20 cellular contexts compared by ENCODE assay signal in the genomic region with DNA sequence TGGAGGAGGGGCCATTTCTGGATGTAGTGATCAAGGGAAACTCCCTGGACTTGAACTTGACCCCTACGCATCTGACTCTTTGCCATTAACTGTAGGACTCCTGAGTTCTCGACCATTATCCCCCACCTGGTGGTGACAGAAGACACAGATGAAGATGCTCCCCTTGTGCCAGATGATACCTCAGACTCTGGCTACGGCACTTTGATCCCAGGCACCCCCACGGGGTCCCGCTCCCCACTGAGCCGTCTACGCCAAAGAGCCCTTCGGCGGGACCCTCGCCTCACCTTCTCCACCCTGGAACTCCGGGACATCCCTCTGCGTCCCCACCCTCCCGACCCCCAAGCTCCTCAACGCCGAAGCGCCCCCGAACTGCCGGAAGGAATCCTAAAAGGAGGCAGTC. TPM values are rescaled to one million over a fixed set of nuclear protein-coding genes. Genes with fewer than 3 reads are reported as not detected.
A peak's percentile ranks its signal among the peaks of the same experiment; 100 is the strongest.
DNase-seq lines count a peak whose midpoint lies in the region; ATAC-seq and TF ChIP-seq lines count a peak whose summit lies in the region.
"Had no signal": no experiment of that assay in that cellular context is flagged by ENCODE, and none has a peak within 500 bp of the region (broad histone marks: within the 10 kb centered on the region; RNA-seq: fewer than 3 reads in every experiment).

No MANE protein-coding gene starts in this region.

- H3K4me3 ChIP-seq in ACC112 (ENCODE audit: low read depth, low read length) (no peak overlapping the region), Peyer's patch (no peak overlapping the region), right cardiac atrium (ENCODE audit: low read length) (no peak overlapping the region), gastrocnemius medialis (no peak overlapping the region)

- H3K4me1 ChIP-seq in ACC112 (ENCODE audit: control insufficient read depth, insufficient read depth, low read length, unreplicated experiment), result peaks cover 63% of the 10 kb centered on the region
- peaks cover 0 to 56% (median 15%) of the 10 kb centered on the region in 4 donors for H3K4me1 ChIP-seq in Peyer's patch
- H3K4me1 ChIP-seq in right cardiac atrium (ENCODE audit: control insufficient read depth, insufficient read depth, low read length), result peaks cover 14% of the 10 kb centered on the region
- H3K4me1 ChIP-seq in gastrocnemius medialis, result peaks cover 54 to 56% of the 10 kb centered on the region in 2 donors

- H2AFZ ChIP-seq in ACC112 (ENCODE audit: low read length, unreplicated experiment), result no peak overlapping the region

- no peak for DNase-seq in Peyer's patch
- DNase-seq in right cardiac atrium, result peak in 2 of 3 donors; percentile 64 to 66
- DNase-seq in gastrocnemius medialis, result peak in 1 of 2 donors; percentile 11
- no peak for DNase-seq in NCI-H128 (lab: John Stamatoyannopoulos, UW; ENCODE audit: unreplicated experiment)
- no peak for DNase-seq in NCI-H1092 (lab: John Stamatoyannopoulos, UW)
- DNase-seq: activated CD4-positive, alpha-beta T cell treated with anti-CD3 and anti-CD28 coated beads, Interleukin-2, amount 50 U/mL, for 1 hour; C1 segment of cervical spinal cord; effector CD8-positive, alpha-beta T cell; GOT3; islet precursor cell; Kasumi-1; NCI-H2029; NCI-H748 treated with DMSO at 0.1 percent for 48 hours; SHP77; small intestine; trophoblast cell had no signal

- H3K79me2 ChIP-seq in ACC112 (ENCODE audit: control insufficient read depth, insufficient read depth, low read length, unreplicated experiment), result peaks cover 25% of the 10 kb centered on the region

- WGBS in right cardiac atrium, result 70% methylated on average over 18 of the region's 18 CpGs

- peak overlapping the region; percentile 39; the same call in 1 of the 2 replicates for H3K27ac ChIP-seq in ACC112 (ENCODE audit: low read depth, low read length)
- H3K27ac ChIP-seq in Peyer's patch, result peak overlapping the region; percentile 20 to 68 (median 43)
- no peak overlapping the region for H3K27ac ChIP-seq in right cardiac atrium (ENCODE audit: low read length)
- H3K27ac ChIP-seq in gastrocnemius medialis, result peak overlapping the region; percentile 28 to 82 (median 66)

- H3K27me3 ChIP-seq in ACC112 (ENCODE audit: insufficient read depth, low read length) (no peaks in the 10 kb centered on the region), Peyer's patch (no peaks in the 10 kb centered on the region), right cardiac atrium (ENCODE audit: control insufficient read depth, insufficient read depth) (no peaks in the 10 kb centered on the region), gastrocnemius medialis (no peaks in the 10 kb centered on the region)

- ATAC-seq in right cardiac atrium (no peak), gastrocnemius medialis (no peak), HG03439 (IDR thresholded peaks at IDR 0.05; ENCODE audit: unreplicated experiment) (no peak), HG03045 (IDR thresholded peaks at IDR 0.05; ENCODE audit: unreplicated experiment) (no peak)

- in situ Hi-C loops in gastrocnemius medialis (cut with MboI; ENCODE audit: low sequenced_read_pairs in 4 of 4), result loop anchor here in 2 of 4 donors (10.0 to 25.0 kb wide), 3 partner anchors 58 to 138 kb away; a partner anchor contains a TSS

- no peak for TF ChIP-seq POLR2A in Peyer's patch (IDR thresholded peaks at IDR 0.05)
- TF ChIP-seq POLR2A in gastrocnemius medialis (IDR thresholded peaks at IDR 0.05), result no peak

- H3K9me3 ChIP-seq in Peyer's patch (no peaks in the 10 kb centered on the region), right cardiac atrium (ENCODE audit: control insufficient read depth, low read length) (no peaks in the 10 kb centered on the region), gastrocnemius medialis (no peaks in the 10 kb centered on the region)

- intact Hi-C loops in right cardiac atrium (cut with DNase I), result loop anchor here in 3 of 4 donors (5.0 to 10.0 kb wide), 3 partner anchors 138 to 210 kb away; no protein-coding TSS in a partner anchor
- intact Hi-C loops in gastrocnemius medialis (cut with DNase I; ENCODE audit: low total_unique reads), result loop anchor here (2.0 kb wide), 1 partner anchor 138 kb away; no protein-coding TSS in a partner anchor

- TF ChIP-seq CTCF in Peyer's patch (IDR thresholded peaks at IDR 0.05), result no peak
- TF ChIP-seq CTCF in gastrocnemius medialis (IDR thresholded peaks at IDR 0.05 in 4 of 5, conservative IDR thresholded peaks at IDR 0.05 in 1 of 5), result no peak

- H3K36me3 ChIP-seq in ACC112 (ENCODE audit: insufficient read depth, low read length) (peaks cover 40% of the 10 kb centered on the region), Peyer's patch (peaks cover 0 to 58% (median 4%) of the 10 kb centered on the region in 3 donors), gastrocnemius medialis (peaks cover 0 to 49% of the 10 kb centered on the region in 2 donors)

RNA-seq across cellular contexts. Expression of a gene that starts 14.7 kb away (rescaled TPM):
- total RNA-seq in Peyer's patch (100 to 1,000 TPM in 3 of 4 donors, 10 to 100 TPM in 1; 90.8 to 547 (median 393) TPM), right cardiac atrium (100 to 1,000 TPM in 1 of 4 donors, 10 to 100 TPM in 3; 65.6 to 103 (median 75.9) TPM), gastrocnemius medialis (100 to 1,000 TPM; 103 to 220 (median 193) TPM)
- 41.3 TPM for polyA plus RNA-seq in right cardiac atrium

RNA-seq across cellular contexts. Expression of a gene that starts 16.7 kb away (rescaled TPM):
- 100 to 1,000 TPM; 145 to 543 (median 176) TPM for total RNA-seq in Peyer's patch
- under 1 TPM in 1 of 4 donors, not detected in 3; 0.64 TPM for total RNA-seq in right cardiac atrium
- polyA plus RNA-seq in right cardiac atrium, result 1.5 TPM
- total RNA-seq in gastrocnemius medialis, result under 1 TPM in 1 of 4 donors, not detected in 3; 0.29 TPM
- total RNA-seq: myocyte had no signal

RNA-seq across cellular contexts. Expression of a gene that starts 48.2 kb away (rescaled TPM):
- total RNA-seq in Peyer's patch (100 to 1,000 TPM in 3 of 4 donors, 10 to 100 TPM in 1; 93.3 to 275 (median 143) TPM), right cardiac atrium (under 1 TPM; 0.08 to 0.80 (median 0.50) TPM), gastrocnemius medialis (1 to 10 TPM in 1 of 4 donors, under 1 TPM in 2, not detected in 1; 0.20 to 2.0 (median 0.38) TPM)
- 0.23 TPM for polyA plus RNA-seq in right cardiac atrium

RNA-seq across cellular contexts. Expression of a gene that starts 56.8 kb away (rescaled TPM):
- total RNA-seq in Peyer's patch, result 100 to 1,000 TPM; 113 to 313 (median 294) TPM
- 10 to 100 TPM; 37.6 to 54.2 (median 40.3) TPM for total RNA-seq in right cardiac atrium
- 30.8 TPM for polyA plus RNA-seq in right cardiac atrium
- 10 to 100 TPM; 40.2 to 98.6 (median 43.7) TPM for total RNA-seq in gastrocnemius medialis

Comparison
In these comparisons a context has a peak if more than half of its experiments do, and no peak if none do; other contexts are left out.
1. DNase-seq: peak in right cardiac atrium (2 of 3); none in Peyer's patch (0 of 3), NCI-H128 (single experiment) and NCI-H1092 (single experiment).
2. RNA of a gene that starts 16.7 kb away (total RNA-seq): 145 to 543 TPM in Peyer's patch; 0.29 TPM in gastrocnemius medialis and 0.64 TPM in right cardiac atrium; every median in the first group is over 10 times any median in the second.
3. RNA of a gene that starts 48.2 kb away (total RNA-seq): 93.3 to 275 TPM in Peyer's patch; 0.08 to 0.80 TPM in right cardiac atrium and 0.20 to 2.0 TPM in gastrocnemius medialis; every median in the first group is over 10 times any median in the second.